Comparison of ENCODE assay signal across 8 cellular contexts in genomic region chr1:59730302-59730701, GRCh38.
DNase-seq lines count a peak whose midpoint lies in the region; ATAC-seq and TF ChIP-seq lines count a peak whose summit lies in the region.
"Had no signal": no experiment of that assay in that cellular context is flagged by ENCODE, and none has a peak within 500 bp of the region (broad histone marks: within the 10 kb centered on the region; RNA-seq: fewer than 3 reads in every experiment).

No MANE protein-coding gene starts in this region.

- H3K9me3 Mint-ChIP-seq in mesothelial cell of epicardium: peaks cover 19% of the 10 kb centered on the region
- H3K9me3 Mint-ChIP-seq: stimulated activated naive CD8-positive, alpha-beta T cell treated with anti-CD3 and anti-CD28 coated beads, Interleukin-15, Interleukin-2, amounts not matched to agents 100 ng/mL and 50 ng/mL, for 24 hours had no signal

- H3K4me1 ChIP-seq in vagina: peaks cover 36% of the 10 kb centered on the region

- no peak overlapping the region for H3K4me3 ChIP-seq in vagina

- H3K4me3 Mint-ChIP-seq in mesothelial cell of epicardium: no peak overlapping the region
- H3K4me3 Mint-ChIP-seq: stimulated activated naive CD8-positive, alpha-beta T cell treated with anti-CD3 and anti-CD28 coated beads, Interleukin-15, Interleukin-2, amounts not matched to agents 100 ng/mL and 50 ng/mL, for 24 hours had no signal

- H3K4me1 Mint-ChIP-seq in mesothelial cell of epicardium: peaks cover 45% of the 10 kb centered on the region

- CTCF ChIA-PET in RWPE1 (lab: Yijun Ruan, JAX): interaction anchor here (1.7 kb wide), 1 partner anchor 29 kb away, joined by 4 read pairs; no protein-coding TSS in a partner anchor

- DNase-seq in RWPE1 (ENCODE audit: low spot score) (peak; percentile 83), epithelial cell of prostate (ENCODE audit: low read depth, low spot score) (peak; percentile 77), mesothelial cell of epicardium (ENCODE audit: low spot score in 2 of 2, unreplicated experiment in 2 of 2) (no peak), vagina (ENCODE audit: extremely low spot score in 2 of 2) (no peak), superior temporal gyrus (ENCODE audit: extremely low spot score) (no peak), NCI-H1694 (lab: John Stamatoyannopoulos, UW) (no peak)

- H3K27ac ChIP-seq in RWPE1 (peak overlapping the region; percentile 70; the same call in 1 of the 2 replicates), epithelial cell of prostate (peak overlapping the region; percentile 92), vagina (peak overlapping the region; percentile 71)

- peak overlapping the region; percentile 96 for H3K27ac Mint-ChIP-seq in mesothelial cell of epicardium

- POLR2A ChIA-PET in RWPE1 (lab: Yijun Ruan, JAX; ENCODE audit: low non-redundant PET): no interaction called here

- no peak for TF ChIP-seq POLR2A in vagina (IDR thresholded peaks at IDR 0.05)

- ATAC-seq in GM18873 (IDR thresholded peaks at IDR 0.05; ENCODE audit: low FRiP score, unreplicated experiment): no peak

- H3K9me3 ChIP-seq in vagina: no peaks in the 10 kb centered on the region

- TF ChIP-seq CTCF in RWPE1 (conservative IDR thresholded peaks at IDR 0.05; ENCODE audit: low read depth) (no peak), mesothelial cell of epicardium (IDR thresholded peaks at IDR 0.05; ENCODE audit: unreplicated experiment) (no peak), vagina (IDR thresholded peaks at IDR 0.05) (no peak)

- H3K27me3 Mint-ChIP-seq in mesothelial cell of epicardium (ENCODE audit: low read depth): no peaks in the 10 kb centered on the region
- H3K27me3 Mint-ChIP-seq: stimulated activated naive CD8-positive, alpha-beta T cell treated with anti-CD3 and anti-CD28 coated beads, Interleukin-15, Interleukin-2, amounts not matched to agents 100 ng/mL and 50 ng/mL, for 24 hours had no signal

- peaks cover 18% of the 10 kb centered on the region for H3K36me3 Mint-ChIP-seq in mesothelial cell of epicardium

- H3K27me3 ChIP-seq in vagina: no peaks in the 10 kb centered on the region

- intact Hi-C loops in vagina (cut with DNase I): no loop called here

- no peaks in the 10 kb centered on the region for H3K36me3 ChIP-seq in vagina

Comparison
In these comparisons a context has a peak if more than half of its experiments do, and no peak if none do; other contexts are left out.
1. DNase-seq: peak in RWPE1 (single experiment) and epithelial cell of prostate (single experiment); none in mesothelial cell of epicardium (0 of 2), vagina (0 of 2), superior temporal gyrus (single experiment) and NCI-H1694 (single experiment).
2. Peak in every context shown above with its lines, with median percentiles within 50 percentile points of each other: H3K27ac ChIP-seq.